In genomic region chr1:24996456-24996855, GRCh38 we compare ENCODE assay signal across 15 cellular contexts.
A peak's percentile ranks its signal among the peaks of the same experiment; 100 is the strongest.
DNase-seq lines count a peak whose midpoint lies in the region; ATAC-seq and TF ChIP-seq lines count a peak whose summit lies in the region.
"Had no signal": no experiment of that assay in that cellular context is flagged by ENCODE, and none has a peak within 500 bp of the region (broad histone marks: within the 10 kb centered on the region; RNA-seq: fewer than 3 reads in every experiment).

No MANE protein-coding gene starts in this region.

- intact Hi-C loops in activated CD8-positive, alpha-beta T cell treated with anti-CD3 and anti-CD28 coated beads for 36 hours (cut with micrococcal nuclease): loop anchor here (2.0 kb wide), 1 partner anchor 30 kb away; no protein-coding TSS in a partner anchor

- POLR2A ChIA-PET in activated CD8-positive, alpha-beta T cell treated with anti-CD3 and anti-CD28 coated beads for 36 hours (lab: Charles Lee): interaction anchor here (0.8 to 13.9 kb wide), 9 partner anchors 9 to 37 kb away, joined by 3 to 157 read pairs (median 12); no protein-coding TSS in a partner anchor

- peaks cover 15% of the 10 kb centered on the region for H3K36me3 Mint-ChIP-seq in stimulated activated naive CD8-positive, alpha-beta T cell treated with anti-CD3 and anti-CD28 coated beads, Interleukin-15, Interleukin-2, amounts not matched to agents 100 ng/mL and 50 ng/mL, for 24 hours (ENCODE audit: low read depth)
- peaks cover 40% of the 10 kb centered on the region for H3K36me3 Mint-ChIP-seq in activated CD8-positive, alpha-beta T cell treated with anti-CD3 and anti-CD28 coated beads for 36 hours (ENCODE audit: low read depth)
- H3K36me3 Mint-ChIP-seq in immature natural killer cell: peaks cover 0 to 6% (median 0%) of the 10 kb centered on the region in 3 donors

- no peak for DNase-seq in stimulated activated naive CD8-positive, alpha-beta T cell treated with anti-CD3 and anti-CD28 coated beads, Interleukin-15, Interleukin-2, amounts not matched to agents 100 U/mL and 50 U/mL, for 24 hours
- DNase-seq in activated CD8-positive, alpha-beta T cell treated with anti-CD3 and anti-CD28 coated beads for 36 hours: no peak
- DNase-seq in immature natural killer cell (no peak), mesenteric fat pad (ENCODE audit: low spot score) (no peak), HuH-7.5 (ENCODE audit: low spot score) (no peak)
- no peak for DNase-seq in stimulated activated naive CD4-positive, alpha-beta T cell (lab: John Stamatoyannopoulos, UW)
- DNase-seq: Calu3, EL, head of caudate nucleus, left ventricle myocardium inferior, mucosa of descending colon, NCI-H187 treated with DMSO at 0.1 percent for 48 hours, NCI-H226, nucleus accumbens had no signal

- CTCF ChIA-PET in activated CD8-positive, alpha-beta T cell treated with anti-CD3 and anti-CD28 coated beads for 36 hours (lab: Charles Lee): interaction anchor here (1.2 to 4.1 kb wide), 8 partner anchors 9 to 105 kb away, joined by 3 to 22 read pairs (median 5); no protein-coding TSS in a partner anchor

- no peaks in the 10 kb centered on the region for H3K9me3 Mint-ChIP-seq in stimulated activated naive CD8-positive, alpha-beta T cell treated with anti-CD3 and anti-CD28 coated beads, Interleukin-15, Interleukin-2, amounts not matched to agents 100 ng/mL and 50 ng/mL, for 24 hours
- H3K9me3 Mint-ChIP-seq in activated CD8-positive, alpha-beta T cell treated with anti-CD3 and anti-CD28 coated beads for 36 hours: peaks cover 5% of the 10 kb centered on the region
- H3K9me3 Mint-ChIP-seq in immature natural killer cell: no peaks in the 10 kb centered on the region

- TF ChIP-seq CTCF in activated CD8-positive, alpha-beta T cell treated with anti-CD3 and anti-CD28 coated beads for 36 hours (IDR thresholded peaks at IDR 0.05): no peak

- peak overlapping the region; percentile 72 for H3K4me3 Mint-ChIP-seq in stimulated activated naive CD8-positive, alpha-beta T cell treated with anti-CD3 and anti-CD28 coated beads, Interleukin-15, Interleukin-2, amounts not matched to agents 100 ng/mL and 50 ng/mL, for 24 hours
- H3K4me3 Mint-ChIP-seq in activated CD8-positive, alpha-beta T cell treated with anti-CD3 and anti-CD28 coated beads for 36 hours: peak overlapping the region; percentile 73
- peak overlapping the region; percentile 52 to 65 (median 62) for H3K4me3 Mint-ChIP-seq in immature natural killer cell

- no peak for ATAC-seq in stimulated activated naive CD8-positive, alpha-beta T cell treated with anti-CD3 and anti-CD28 coated beads, Interleukin-15, Interleukin-2, amounts not matched to agents 100 U/mL and 50 U/mL, for 24 hours
- ATAC-seq in activated CD8-positive, alpha-beta T cell treated with anti-CD3 and anti-CD28 coated beads for 36 hours: no peak

- H3K4me1 Mint-ChIP-seq in stimulated activated naive CD8-positive, alpha-beta T cell treated with anti-CD3 and anti-CD28 coated beads, Interleukin-15, Interleukin-2, amounts not matched to agents 100 ng/mL and 50 ng/mL, for 24 hours (ENCODE audit: low read depth): peaks cover 99% of the 10 kb centered on the region
- H3K4me1 Mint-ChIP-seq in activated CD8-positive, alpha-beta T cell treated with anti-CD3 and anti-CD28 coated beads for 36 hours (ENCODE audit: low read depth): peaks cover 98% of the 10 kb centered on the region
- peaks cover 93 to 100% of the 10 kb centered on the region in 2 donors for H3K4me1 Mint-ChIP-seq in immature natural killer cell

- H3K27ac Mint-ChIP-seq in stimulated activated naive CD8-positive, alpha-beta T cell treated with anti-CD3 and anti-CD28 coated beads, Interleukin-15, Interleukin-2, amounts not matched to agents 100 ng/mL and 50 ng/mL, for 24 hours: peak overlapping the region; percentile 98
- H3K27ac Mint-ChIP-seq in activated CD8-positive, alpha-beta T cell treated with anti-CD3 and anti-CD28 coated beads for 36 hours: peak overlapping the region; percentile 97
- peak overlapping the region; percentile 66 to 96 (median 86) for H3K27ac Mint-ChIP-seq in immature natural killer cell

- H3K27me3 Mint-ChIP-seq in stimulated activated naive CD8-positive, alpha-beta T cell treated with anti-CD3 and anti-CD28 coated beads, Interleukin-15, Interleukin-2, amounts not matched to agents 100 ng/mL and 50 ng/mL, for 24 hours: no peaks in the 10 kb centered on the region
- H3K27me3 Mint-ChIP-seq in activated CD8-positive, alpha-beta T cell treated with anti-CD3 and anti-CD28 coated beads for 36 hours: no peaks in the 10 kb centered on the region
- peaks cover 9 to 28% (median 12%) of the 10 kb centered on the region in 3 donors for H3K27me3 Mint-ChIP-seq in immature natural killer cell (ENCODE audit: low read depth in 3 of 3)
